In genomic region chr5:35855221-35855620, GRCh38 we compare ENCODE assay signal across 16 cellular contexts. TPM values are rescaled to one million over a fixed set of nuclear protein-coding genes. Genes with fewer than 3 reads are reported as not detected.
A peak's percentile ranks its signal among the peaks of the same experiment; 100 is the strongest.
DNase-seq lines count a peak whose midpoint lies in the region.
"Had no signal": no experiment of that assay in that cellular context is flagged by ENCODE, and none has a peak within 500 bp of the region (broad histone marks: within the 10 kb centered on the region; RNA-seq: fewer than 3 reads in every experiment).

No MANE protein-coding gene starts in this region.

- H3K27me3 Mint-ChIP-seq in activated T-helper 1 cell treated with anti-CD3 and anti-CD28 coated beads, Interleukin-12 subunit alpha, Interleukin-12 subunit beta, Interleukin-2, Interleukin-4 antibody, amounts not matched to agents 30 ng/mL and 10 ng/mL and 1 ng/mL, durations not matched to agents 14 hours and 24 hours and 36 hours (ENCODE audit: insufficient read depth), result no peaks in the 10 kb centered on the region

- intact Hi-C loops in activated T-helper 1 cell treated with anti-CD3 and anti-CD28 coated beads, Interleukin-12 subunit alpha, Interleukin-12 subunit beta, Interleukin-2, Interleukin-4 antibody, amounts not matched to agents 30 ng/mL and 10 ng/mL and 1 ng/mL, durations not matched to agents 14 hours and 24 hours and 36 hours (cut with micrococcal nuclease), result loop anchor here (5.0 to 10.0 kb wide), 3 partner anchors 390 to 1022 kb away; partner anchors contain the start of genes DNAJC21, NADK2 and NIPBL

- H2AK5ac ChIP-seq in mesendoderm (ENCODE audit: low read length), result no peak overlapping the region

- in situ Hi-C loops in Caki2 (cut with HindIII; ENCODE audit: low pct_unique_long_range_greater_than_20kb, low sequenced_read_pairs), result no loop called here

- no peak overlapping the region for H4K5ac ChIP-seq in mesendoderm (ENCODE audit: low read length)

- peak overlapping the region; percentile 96 for H3K27ac Mint-ChIP-seq in activated T-helper 1 cell treated with anti-CD3 and anti-CD28 coated beads, Interleukin-12 subunit alpha, Interleukin-12 subunit beta, Interleukin-2, Interleukin-4 antibody, amounts not matched to agents 30 ng/mL and 10 ng/mL and 1 ng/mL, durations not matched to agents 14 hours and 24 hours and 36 hours
- H3K27ac Mint-ChIP-seq: B cell had no signal

- DNase-seq in Caki2 (ENCODE audit: low read depth) (peak; percentile 19), mesendoderm (no peak), NCI-H774 (lab: John Stamatoyannopoulos, UW) (no peak), NCI-H1694 treated with DMSO at 0.1 percent for 48 hours (lab: John Stamatoyannopoulos, UW) (no peak)
- no peak for DNase-seq in activated T-helper 1 cell treated with anti-CD3 and anti-CD28 coated beads, Interleukin-12 subunit alpha, Interleukin-12 subunit beta, Interleukin-2, Interleukin-4 antibody, amounts not matched to agents 30 ng/mL and 10 ng/mL and 1 ng/mL, durations not matched to agents 14 hours and 24 hours and 36 hours (ENCODE audit: low spot score)
- DNase-seq in stimulated activated CD4-positive, alpha-beta T cell treated with anti-CD3 and anti-CD28 coated beads, Interleukin-4, amount 100 ng/mL, for 4 hours, result no peak
- no peak for DNase-seq in activated CD4-positive, CD25-positive, alpha-beta regulatory T cell treated with anti-CD3 and anti-CD28 coated beads, Interleukin-2, amount 50 U/mL, for 72 hours
- DNase-seq: adrenal gland, EL, HFFc6, islet precursor cell, Kasumi-1, NCI-H1694, NCI-H524 treated with DMSO at 0.1 percent for 48 hours had no signal

- no peaks in the 10 kb centered on the region for H3K79me2 ChIP-seq in mesendoderm (ENCODE audit: control insufficient read depth, insufficient read depth, low read length)

- H3K9ac ChIP-seq in BLaER1, result peak overlapping the region; percentile 100
- H3K9ac ChIP-seq in mesendoderm (ENCODE audit: low read length), result no peak overlapping the region

- no peak overlapping the region for H2BK15ac ChIP-seq in mesendoderm (replicated peaks; ENCODE audit: low read depth)

- H3K4me1 ChIP-seq in BLaER1 (peaks cover 60% of the 10 kb centered on the region), mesendoderm (ENCODE audit: control insufficient read depth, low read depth, low read length) (no peaks in the 10 kb centered on the region)

- H3K4ac ChIP-seq in mesendoderm (ENCODE audit: low read depth, low read length), result no peak overlapping the region

- H3K4me2 ChIP-seq in BLaER1, result peak overlapping the region; percentile 93
- no peak overlapping the region for H3K4me2 ChIP-seq in mesendoderm (ENCODE audit: low read length)

- H3K23ac ChIP-seq in mesendoderm (ENCODE audit: low read length), result no peak overlapping the region

- H3K4me3 ChIP-seq in BLaER1 (peak overlapping the region; percentile 82), mesendoderm (ENCODE audit: low read length) (no peak overlapping the region)
- H3K4me3 ChIP-seq: adrenal gland had no signal

- peaks cover 19% of the 10 kb centered on the region for H3K36me3 Mint-ChIP-seq in activated T-helper 1 cell treated with anti-CD3 and anti-CD28 coated beads, Interleukin-12 subunit alpha, Interleukin-12 subunit beta, Interleukin-2, Interleukin-4 antibody, amounts not matched to agents 30 ng/mL and 10 ng/mL and 1 ng/mL, durations not matched to agents 14 hours and 24 hours and 36 hours (ENCODE audit: low read depth)

- H3K18ac ChIP-seq in mesendoderm (ENCODE audit: low read length), result no peak overlapping the region

- H3K36me3 ChIP-seq in BLaER1 (peaks cover 17% of the 10 kb centered on the region), mesendoderm (ENCODE audit: control insufficient read depth, insufficient read depth, low read length) (no peaks in the 10 kb centered on the region)
- H3K36me3 ChIP-seq: adrenal gland had no signal

- peak overlapping the region; percentile 99 for H3K27ac ChIP-seq in BLaER1
- no peak overlapping the region for H3K27ac ChIP-seq in mesendoderm (ENCODE audit: low read depth, low read length)

- H3K9me3 ChIP-seq in BLaER1, result no peaks in the 10 kb centered on the region
- H3K9me3 ChIP-seq: adrenal gland had no signal

- no peaks in the 10 kb centered on the region for H4K20me1 ChIP-seq in BLaER1

- H3K79me1 ChIP-seq in mesendoderm (ENCODE audit: low read length), result no peaks in the 10 kb centered on the region

- no peak overlapping the region for H2BK5ac ChIP-seq in mesendoderm (ENCODE audit: low read length)

- no peaks in the 10 kb centered on the region for H3K9me3 Mint-ChIP-seq in activated T-helper 1 cell treated with anti-CD3 and anti-CD28 coated beads, Interleukin-12 subunit alpha, Interleukin-12 subunit beta, Interleukin-2, Interleukin-4 antibody, amounts not matched to agents 30 ng/mL and 10 ng/mL and 1 ng/mL, durations not matched to agents 14 hours and 24 hours and 36 hours
- H3K9me3 Mint-ChIP-seq: HFFc6 had no signal

- peak overlapping the region; percentile 39 for H4K8ac ChIP-seq in mesendoderm (ENCODE audit: low read depth, low read length)

- H3K27me3 ChIP-seq in BLaER1 (no peaks in the 10 kb centered on the region), mesendoderm (ENCODE audit: insufficient read depth, low read length, poor library complexity) (no peaks in the 10 kb centered on the region)
- H3K27me3 ChIP-seq: adrenal gland had no signal

- H3K4me1 Mint-ChIP-seq in activated T-helper 1 cell treated with anti-CD3 and anti-CD28 coated beads, Interleukin-12 subunit alpha, Interleukin-12 subunit beta, Interleukin-2, Interleukin-4 antibody, amounts not matched to agents 30 ng/mL and 10 ng/mL and 1 ng/mL, durations not matched to agents 14 hours and 24 hours and 36 hours (ENCODE audit: low read depth), result peaks cover 96% of the 10 kb centered on the region

- no CpG with 5 or more reads among the region's 1 CpG for WGBS in mesendoderm (ENCODE audit: extremely low coverage, insufficient coverage, low lambda C conversion rate)

- no peak overlapping the region for H2BK120ac ChIP-seq in mesendoderm (ENCODE audit: low read depth, low read length)

- peak overlapping the region; percentile 90 for H3K4me3 Mint-ChIP-seq in activated T-helper 1 cell treated with anti-CD3 and anti-CD28 coated beads, Interleukin-12 subunit alpha, Interleukin-12 subunit beta, Interleukin-2, Interleukin-4 antibody, amounts not matched to agents 30 ng/mL and 10 ng/mL and 1 ng/mL, durations not matched to agents 14 hours and 24 hours and 36 hours

- H3K56ac ChIP-seq in mesendoderm (ENCODE audit: low read length), result no peak overlapping the region

RNA-seq across cellular contexts. Expression of gene IL7R, which starts 1.5 kb away (rescaled TPM):
- total RNA-seq in Caki2 (2014; rRNA removed; shearing (Covaris generic); ENCODE audit: low replicate concordance), result 0.07 TPM in 1 of 2 replicates, not detected in the other
- total RNA-seq in activated T-helper 1 cell treated with anti-CD3 and anti-CD28 coated beads, Interleukin-12 subunit alpha, Interleukin-12 subunit beta, Interleukin-2, Interleukin-4 antibody, amounts not matched to agents 30 ng/mL and 10 ng/mL and 1 ng/mL, durations not matched to agents 14 hours and 24 hours and 36 hours, result 47.2 and 50.8 TPM in 2 replicates
- under 0.01 TPM for polyA plus RNA-seq in mesendoderm (2013, experiment 1 of 2)
- polyA plus RNA-seq in mesendoderm (2013, experiment 2 of 2), result 0.04 TPM

Comparison
In these comparisons a context has a peak if more than half of its experiments do, and no peak if none do; other contexts are left out.
1. RNA of gene IL7R, which starts 1.5 kb away (total RNA-seq): 47.2 to 50.8 TPM in activated T-helper 1 cell treated with anti-CD3 and anti-CD28 coated beads, Interleukin-12 subunit alpha, Interleukin-12 subunit beta, Interleukin-2, Interleukin-4 antibody, amounts not matched to agents 30 ng/mL and 10 ng/mL and 1 ng/mL, durations not matched to agents 14 hours and 24 hours and 36 hours; 0.07 TPM in Caki2; every median in the first group is over 10 times any median in the second.